In genomic region chr10:111936143-111936542, GRCh38 we compare ENCODE assay signal across 2 cellular contexts.
TF ChIP-seq lines count a peak whose summit lies in the region.

No MANE protein-coding gene starts in this region.

TF ChIP-seq in GM23338, 12 proteins besides CTCF, POLR2A, EP300 and RAD21:
- TF ChIP-seq REST (IDR thresholded peaks at IDR 0.05; ENCODE audit: unreplicated experiment) (no peak), ZNF462 (CRISPR knock-in tag; IDR thresholded peaks at IDR 0.05) (no peak), NANOG (IDR thresholded peaks at IDR 0.05; ENCODE audit: borderline replicate concordance) (no peak), POLR2AphosphoS5 (IDR thresholded peaks at IDR 0.05; ENCODE audit: low read depth) (no peak), ZNF114 (CRISPR knock-in tag; IDR thresholded peaks at IDR 0.05) (no peak), CREB1 (CRISPR knock-in tag; IDR thresholded peaks at IDR 0.05; ENCODE audit: low read depth) (no peak), EZH2phosphoT487 (IDR thresholded peaks at IDR 0.05; ENCODE audit: unreplicated experiment) (no peak), JUNB (IDR thresholded peaks at IDR 0.05; ENCODE audit: unreplicated experiment) (no peak), ETS1 (IDR thresholded peaks at IDR 0.05) (no peak)

TF ChIP-seq in H1, 55 proteins besides CTCF, POLR2A, EP300 and RAD21 (continued from another document):
- TF ChIP-seq SAP30 (IDR thresholded peaks at IDR 0.05; ENCODE audit: insufficient read depth, insufficient replicate concordance, low read length) (no peak), JUND (IDR thresholded peaks at IDR 0.05; ENCODE audit: low read length) (no peak), RXRA (IDR thresholded peaks at IDR 0.05; ENCODE audit: insufficient read depth, low read depth, low read length) (no peak), EGR1 (IDR thresholded peaks at IDR 0.05; ENCODE audit: borderline replicate concordance, low read depth, low read length) (no peak), SP2 (IDR thresholded peaks at IDR 0.05; ENCODE audit: low read length) (no peak), TEAD4 (IDR thresholded peaks at IDR 0.05; ENCODE audit: low read depth, low read length) (no peak), CBX5 (IDR thresholded peaks at IDR 0.05; ENCODE audit: low read depth, low read length) (no peak), YY1 (IDR thresholded peaks at IDR 0.05; ENCODE audit: low read depth, low read length) (no peak), MAFK (IDR thresholded peaks at IDR 0.05; ENCODE audit: low read depth, low read length) (no peak), SIX5 (IDR thresholded peaks at IDR 0.05; ENCODE audit: low read depth, low read length) (peak; percentile 50), RBBP5 (IDR thresholded peaks at IDR 0.05; ENCODE audit: borderline replicate concordance, low read depth, low read length) (no peak)
- TF ChIP-seq, protein P1, sequence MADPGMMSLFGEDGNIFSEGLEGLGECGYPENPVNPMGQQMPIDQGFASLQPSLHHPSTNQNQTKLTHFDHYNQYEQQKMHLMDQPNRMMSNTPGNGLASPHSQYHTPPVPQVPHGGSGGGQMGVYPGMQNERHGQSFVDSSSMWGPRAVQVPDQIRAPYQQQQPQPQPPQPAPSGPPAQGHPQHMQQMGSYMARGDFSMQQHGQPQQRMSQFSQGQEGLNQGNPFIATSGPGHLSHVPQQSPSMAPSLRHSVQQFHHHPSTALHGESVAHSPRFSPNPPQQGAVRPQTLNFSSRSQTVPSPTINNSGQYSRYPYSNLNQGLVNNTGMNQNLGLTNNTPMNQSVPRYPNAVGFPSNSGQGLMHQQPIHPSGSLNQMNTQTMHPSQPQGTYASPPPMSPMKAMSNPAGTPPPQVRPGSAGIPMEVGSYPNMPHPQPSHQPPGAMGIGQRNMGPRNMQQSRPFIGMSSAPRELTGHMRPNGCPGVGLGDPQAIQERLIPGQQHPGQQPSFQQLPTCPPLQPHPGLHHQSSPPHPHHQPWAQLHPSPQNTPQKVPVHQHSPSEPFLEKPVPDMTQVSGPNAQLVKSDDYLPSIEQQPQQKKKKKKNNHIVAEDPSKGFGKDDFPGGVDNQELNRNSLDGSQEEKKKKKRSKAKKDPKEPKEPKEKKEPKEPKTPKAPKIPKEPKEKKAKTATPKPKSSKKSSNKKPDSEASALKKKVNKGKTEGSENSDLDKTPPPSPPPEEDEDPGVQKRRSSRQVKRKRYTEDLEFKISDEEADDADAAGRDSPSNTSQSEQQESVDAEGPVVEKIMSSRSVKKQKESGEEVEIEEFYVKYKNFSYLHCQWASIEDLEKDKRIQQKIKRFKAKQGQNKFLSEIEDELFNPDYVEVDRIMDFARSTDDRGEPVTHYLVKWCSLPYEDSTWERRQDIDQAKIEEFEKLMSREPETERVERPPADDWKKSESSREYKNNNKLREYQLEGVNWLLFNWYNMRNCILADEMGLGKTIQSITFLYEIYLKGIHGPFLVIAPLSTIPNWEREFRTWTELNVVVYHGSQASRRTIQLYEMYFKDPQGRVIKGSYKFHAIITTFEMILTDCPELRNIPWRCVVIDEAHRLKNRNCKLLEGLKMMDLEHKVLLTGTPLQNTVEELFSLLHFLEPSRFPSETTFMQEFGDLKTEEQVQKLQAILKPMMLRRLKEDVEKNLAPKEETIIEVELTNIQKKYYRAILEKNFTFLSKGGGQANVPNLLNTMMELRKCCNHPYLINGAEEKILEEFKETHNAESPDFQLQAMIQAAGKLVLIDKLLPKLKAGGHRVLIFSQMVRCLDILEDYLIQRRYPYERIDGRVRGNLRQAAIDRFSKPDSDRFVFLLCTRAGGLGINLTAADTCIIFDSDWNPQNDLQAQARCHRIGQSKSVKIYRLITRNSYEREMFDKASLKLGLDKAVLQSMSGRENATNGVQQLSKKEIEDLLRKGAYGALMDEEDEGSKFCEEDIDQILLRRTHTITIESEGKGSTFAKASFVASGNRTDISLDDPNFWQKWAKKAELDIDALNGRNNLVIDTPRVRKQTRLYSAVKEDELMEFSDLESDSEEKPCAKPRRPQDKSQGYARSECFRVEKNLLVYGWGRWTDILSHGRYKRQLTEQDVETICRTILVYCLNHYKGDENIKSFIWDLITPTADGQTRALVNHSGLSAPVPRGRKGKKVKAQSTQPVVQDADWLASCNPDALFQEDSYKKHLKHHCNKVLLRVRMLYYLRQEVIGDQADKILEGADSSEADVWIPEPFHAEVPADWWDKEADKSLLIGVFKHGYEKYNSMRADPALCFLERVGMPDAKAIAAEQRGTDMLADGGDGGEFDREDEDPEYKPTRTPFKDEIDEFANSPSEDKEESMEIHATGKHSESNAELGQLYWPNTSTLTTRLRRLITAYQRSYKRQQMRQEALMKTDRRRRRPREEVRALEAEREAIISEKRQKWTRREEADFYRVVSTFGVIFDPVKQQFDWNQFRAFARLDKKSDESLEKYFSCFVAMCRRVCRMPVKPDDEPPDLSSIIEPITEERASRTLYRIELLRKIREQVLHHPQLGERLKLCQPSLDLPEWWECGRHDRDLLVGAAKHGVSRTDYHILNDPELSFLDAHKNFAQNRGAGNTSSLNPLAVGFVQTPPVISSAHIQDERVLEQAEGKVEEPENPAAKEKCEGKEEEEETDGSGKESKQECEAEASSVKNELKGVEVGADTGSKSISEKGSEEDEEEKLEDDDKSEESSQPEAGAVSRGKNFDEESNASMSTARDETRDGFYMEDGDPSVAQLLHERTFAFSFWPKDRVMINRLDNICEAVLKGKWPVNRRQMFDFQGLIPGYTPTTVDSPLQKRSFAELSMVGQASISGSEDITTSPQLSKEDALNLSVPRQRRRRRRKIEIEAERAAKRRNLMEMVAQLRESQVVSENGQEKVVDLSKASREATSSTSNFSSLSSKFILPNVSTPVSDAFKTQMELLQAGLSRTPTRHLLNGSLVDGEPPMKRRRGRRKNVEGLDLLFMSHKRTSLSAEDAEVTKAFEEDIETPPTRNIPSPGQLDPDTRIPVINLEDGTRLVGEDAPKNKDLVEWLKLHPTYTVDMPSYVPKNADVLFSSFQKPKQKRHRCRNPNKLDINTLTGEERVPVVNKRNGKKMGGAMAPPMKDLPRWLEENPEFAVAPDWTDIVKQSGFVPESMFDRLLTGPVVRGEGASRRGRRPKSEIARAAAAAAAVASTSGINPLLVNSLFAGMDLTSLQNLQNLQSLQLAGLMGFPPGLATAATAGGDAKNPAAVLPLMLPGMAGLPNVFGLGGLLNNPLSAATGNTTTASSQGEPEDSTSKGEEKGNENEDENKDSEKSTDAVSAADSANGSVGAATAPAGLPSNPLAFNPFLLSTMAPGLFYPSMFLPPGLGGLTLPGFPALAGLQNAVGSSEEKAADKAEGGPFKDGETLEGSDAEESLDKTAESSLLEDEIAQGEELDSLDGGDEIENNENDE (IDR thresholded peaks at IDR 0.05; ENCODE audit: insufficient replicate concordance, low read length) = no peak
- TF ChIP-seq, protein P2, sequence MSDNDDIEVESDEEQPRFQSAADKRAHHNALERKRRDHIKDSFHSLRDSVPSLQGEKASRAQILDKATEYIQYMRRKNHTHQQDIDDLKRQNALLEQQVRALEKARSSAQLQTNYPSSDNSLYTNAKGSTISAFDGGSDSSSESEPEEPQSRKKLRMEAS (IDR thresholded peaks at IDR 0.05) = 0 out of 2 replicates have a peak, but pooled peaks have one; percentile 13
